In the genomic region with DNA sequence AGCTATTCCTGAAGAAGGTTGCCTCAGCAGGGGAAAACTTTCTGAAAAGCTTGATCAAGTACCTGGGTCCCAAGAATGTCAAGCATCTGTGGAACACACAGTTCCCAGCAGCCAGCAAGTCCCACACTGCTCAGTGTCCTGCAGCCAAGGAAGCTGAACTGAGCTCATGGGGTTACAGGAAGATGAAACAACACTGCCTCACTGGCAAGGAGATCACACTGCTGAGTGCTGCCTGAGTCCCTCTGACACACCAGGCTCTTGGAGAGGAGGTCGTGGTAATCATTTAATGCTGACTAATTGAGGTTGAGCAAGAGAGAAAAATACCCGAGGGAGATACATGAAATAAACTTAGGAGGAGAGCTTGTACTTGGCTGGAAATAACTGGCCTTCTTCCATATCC, we compare ENCODE assay signal across 9 cellular contexts.
DNase-seq lines count a peak whose midpoint lies in the region; ATAC-seq and TF ChIP-seq lines count a peak whose summit lies in the region.
"Had no signal": no experiment of that assay in that cellular context is flagged by ENCODE, and none has a peak within 500 bp of the region (broad histone marks: within the 10 kb centered on the region; RNA-seq: fewer than 3 reads in every experiment).

No MANE protein-coding gene starts in this region.

- no peak for TF ChIP-seq CTCF in retinal pigment epithelial cell (conservative IDR thresholded peaks at IDR 0.05; ENCODE audit: low read depth, low read length)

- intact Hi-C loops in activated T-helper 2 cell treated with anti-CD3 and anti-CD28 coated beads, Interferon-gamma antibody, Interleukin-2, Interleukin-4, amounts not matched to agents 10 μg/mL and 5 μg/mL and 100 μg/mL, durations not matched to agents 14 hours and 24 hours and 36 hours (cut with micrococcal nuclease): no loop called here
- intact Hi-C loops in left ventricle myocardium superior (cut with micrococcal nuclease): loop anchor here (5.0 kb wide), 1 partner anchor 75 kb away; a partner anchor contains a TSS

- H3K9me3 Mint-ChIP-seq in activated naive CD8-positive, alpha-beta T cell (ENCODE audit: low read depth): no peaks in the 10 kb centered on the region
- no peaks in the 10 kb centered on the region for H3K9me3 Mint-ChIP-seq in activated naive CD8-positive, alpha-beta T cell treated with anti-CD3 and anti-CD28 coated beads for 36 hours
- no peaks in the 10 kb centered on the region for H3K9me3 Mint-ChIP-seq in activated T-helper 2 cell treated with anti-CD3 and anti-CD28 coated beads, Interferon-gamma antibody, Interleukin-2, Interleukin-4, amounts not matched to agents 10 μg/mL and 5 μg/mL and 100 μg/mL, durations not matched to agents 14 hours and 24 hours and 36 hours
- H3K9me3 Mint-ChIP-seq: stimulated activated naive CD8-positive, alpha-beta T cell treated with anti-CD3 and anti-CD28 coated beads, Interleukin-15, Interleukin-2, amounts not matched to agents 100 ng/mL and 50 ng/mL, for 24 hours had no signal

- ATAC-seq in left ventricle myocardium superior (peak; percentile 97), HG02852 (IDR thresholded peaks at IDR 0.05; ENCODE audit: unreplicated experiment) (no peak), GM18498 (IDR thresholded peaks at IDR 0.05; ENCODE audit: unreplicated experiment) (no peak)

- no peaks in the 10 kb centered on the region for H3K27me3 Mint-ChIP-seq in activated naive CD8-positive, alpha-beta T cell
- no peaks in the 10 kb centered on the region for H3K27me3 Mint-ChIP-seq in activated naive CD8-positive, alpha-beta T cell treated with anti-CD3 and anti-CD28 coated beads for 36 hours
- no peaks in the 10 kb centered on the region for H3K27me3 Mint-ChIP-seq in activated T-helper 2 cell treated with anti-CD3 and anti-CD28 coated beads, Interferon-gamma antibody, Interleukin-2, Interleukin-4, amounts not matched to agents 10 μg/mL and 5 μg/mL and 100 μg/mL, durations not matched to agents 14 hours and 24 hours and 36 hours (ENCODE audit: low read depth)
- H3K27me3 Mint-ChIP-seq: stimulated activated naive CD8-positive, alpha-beta T cell treated with anti-CD3 and anti-CD28 coated beads, Interleukin-15, Interleukin-2, amounts not matched to agents 100 ng/mL and 50 ng/mL, for 24 hours had no signal

- H3K4me3 ChIP-seq in retinal pigment epithelial cell (ENCODE audit: low read length): no peak overlapping the region

- no peak for DNase-seq in activated naive CD8-positive, alpha-beta T cell treated with anti-CD3 and anti-CD28 coated beads for 36 hours
- DNase-seq in activated T-helper 2 cell treated with anti-CD3 and anti-CD28 coated beads, Interferon-gamma antibody, Interleukin-2, Interleukin-4, amounts not matched to agents 10 μg/mL and 5 μg/mL and 100 μg/mL, durations not matched to agents 14 hours and 24 hours and 36 hours (ENCODE audit: low spot score): no peak
- DNase-seq in left ventricle myocardium superior (peak; percentile 75), retinal pigment epithelial cell (ENCODE audit: low read depth) (peak; percentile 66)
- no peak for DNase-seq in stimulated activated naive CD4-positive, alpha-beta T cell (lab: John Stamatoyannopoulos, UW)

- no peak overlapping the region for H3K4me3 Mint-ChIP-seq in activated naive CD8-positive, alpha-beta T cell
- H3K4me3 Mint-ChIP-seq in activated naive CD8-positive, alpha-beta T cell treated with anti-CD3 and anti-CD28 coated beads for 36 hours: no peak overlapping the region
- no peak overlapping the region for H3K4me3 Mint-ChIP-seq in activated T-helper 2 cell treated with anti-CD3 and anti-CD28 coated beads, Interferon-gamma antibody, Interleukin-2, Interleukin-4, amounts not matched to agents 10 μg/mL and 5 μg/mL and 100 μg/mL, durations not matched to agents 14 hours and 24 hours and 36 hours (ENCODE audit: low read depth)
- H3K4me3 Mint-ChIP-seq: stimulated activated naive CD8-positive, alpha-beta T cell treated with anti-CD3 and anti-CD28 coated beads, Interleukin-15, Interleukin-2, amounts not matched to agents 100 ng/mL and 50 ng/mL, for 24 hours had no signal

- H3K36me3 Mint-ChIP-seq in activated naive CD8-positive, alpha-beta T cell: peaks cover 4% of the 10 kb centered on the region
- peaks cover 1% of the 10 kb centered on the region for H3K36me3 Mint-ChIP-seq in activated naive CD8-positive, alpha-beta T cell treated with anti-CD3 and anti-CD28 coated beads for 36 hours
- H3K36me3 Mint-ChIP-seq in activated T-helper 2 cell treated with anti-CD3 and anti-CD28 coated beads, Interferon-gamma antibody, Interleukin-2, Interleukin-4, amounts not matched to agents 10 μg/mL and 5 μg/mL and 100 μg/mL, durations not matched to agents 14 hours and 24 hours and 36 hours (ENCODE audit: low read depth): peaks cover 8% of the 10 kb centered on the region

- peak overlapping the region; percentile 18 for H3K27ac Mint-ChIP-seq in activated naive CD8-positive, alpha-beta T cell
- no peak overlapping the region for H3K27ac Mint-ChIP-seq in activated naive CD8-positive, alpha-beta T cell treated with anti-CD3 and anti-CD28 coated beads for 36 hours
- peak overlapping the region; percentile 58 for H3K27ac Mint-ChIP-seq in activated T-helper 2 cell treated with anti-CD3 and anti-CD28 coated beads, Interferon-gamma antibody, Interleukin-2, Interleukin-4, amounts not matched to agents 10 μg/mL and 5 μg/mL and 100 μg/mL, durations not matched to agents 14 hours and 24 hours and 36 hours
- H3K27ac Mint-ChIP-seq: stimulated activated naive CD8-positive, alpha-beta T cell treated with anti-CD3 and anti-CD28 coated beads, Interleukin-15, Interleukin-2, amounts not matched to agents 100 ng/mL and 50 ng/mL, for 24 hours had no signal

- peaks cover 4% of the 10 kb centered on the region for H3K4me1 Mint-ChIP-seq in activated naive CD8-positive, alpha-beta T cell (ENCODE audit: low read depth)
- H3K4me1 Mint-ChIP-seq in activated naive CD8-positive, alpha-beta T cell treated with anti-CD3 and anti-CD28 coated beads for 36 hours: peaks cover 8% of the 10 kb centered on the region
- H3K4me1 Mint-ChIP-seq in activated T-helper 2 cell treated with anti-CD3 and anti-CD28 coated beads, Interferon-gamma antibody, Interleukin-2, Interleukin-4, amounts not matched to agents 10 μg/mL and 5 μg/mL and 100 μg/mL, durations not matched to agents 14 hours and 24 hours and 36 hours (ENCODE audit: low read depth): peaks cover 9% of the 10 kb centered on the region

Comparison
In these comparisons a context has a peak if more than half of its experiments do, and no peak if none do; other contexts are left out.
1. DNase-seq: peak in left ventricle myocardium superior (single experiment) and retinal pigment epithelial cell (single experiment); none in activated naive CD8-positive, alpha-beta T cell treated with anti-CD3 and anti-CD28 coated beads for 36 hours (single experiment), activated T-helper 2 cell treated with anti-CD3 and anti-CD28 coated beads, Interferon-gamma antibody, Interleukin-2, Interleukin-4, amounts not matched to agents 10 μg/mL and 5 μg/mL and 100 μg/mL, durations not matched to agents 14 hours and 24 hours and 36 hours (single experiment) and stimulated activated naive CD4-positive, alpha-beta T cell (0 of 6).